Comparison of ENCODE assay signal across 8 cellular contexts in the genomic region with DNA sequence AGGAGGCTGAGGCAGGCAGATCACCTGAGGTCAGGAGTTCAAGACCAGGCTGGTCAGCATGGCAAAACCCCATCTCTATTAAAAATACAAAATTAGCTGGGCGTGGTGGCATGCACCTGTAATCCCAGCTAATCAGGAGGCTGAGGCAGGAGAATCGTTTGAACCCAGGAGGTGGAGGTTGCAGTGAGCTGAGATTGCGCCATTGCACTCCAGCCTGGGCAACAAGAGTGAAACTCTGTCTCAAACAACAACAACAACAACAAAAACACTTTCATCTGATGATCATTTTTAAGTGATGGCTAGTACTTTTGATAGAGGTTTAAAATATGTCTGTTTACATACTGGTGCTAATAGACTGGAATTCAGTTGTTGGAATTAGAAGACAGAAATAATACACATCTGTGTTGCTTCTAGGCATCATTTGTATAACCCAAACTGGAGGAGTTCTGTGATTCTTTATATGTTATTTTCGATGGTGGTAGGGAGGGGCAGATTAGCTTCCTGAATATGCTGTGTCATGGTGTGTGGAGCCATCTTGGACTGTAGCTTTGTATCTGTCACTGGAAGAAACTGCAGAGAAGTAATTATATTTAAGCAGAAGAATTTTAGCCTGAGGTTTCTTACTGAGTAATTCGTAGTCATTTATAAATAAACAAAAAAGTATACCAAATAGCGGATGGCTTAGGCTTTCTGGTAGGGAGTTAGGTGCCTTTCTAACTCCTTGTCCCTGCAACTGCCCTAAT. TPM values are rescaled to one million over a fixed set of nuclear protein-coding genes. Genes with fewer than 3 reads are reported as not detected.
A peak's percentile ranks its signal among the peaks of the same experiment; 100 is the strongest.
DNase-seq lines count a peak whose midpoint lies in the region; ATAC-seq and TF ChIP-seq lines count a peak whose summit lies in the region.
"Not testable (repeated sequence)": the region's sequence is repeated elsewhere in the genome, so short reads cannot be mapped to it uniquely, and the experiment has no call there.

No MANE protein-coding gene starts in this region.

- not testable (repeated sequence) for ATAC-seq in activated CD8-positive, alpha-beta memory T cell treated with anti-CD3 and anti-CD28 coated beads, Interleukin-2, amount 10 ng/mL, durations not matched to agents 7 days and 5 days; foreskin keratinocyte; stimulated activated memory B cell treated with anti-CD40 and anti-IgM and Interleukin-4, amounts not matched to agents 10 μg/mL and 1 μg/mL and 100 μg/mL, for 72 hours

- intact Hi-C loops in PC-9 (cut with micrococcal nuclease; ENCODE audit: unreplicated experiment), result not testable (repeated sequence)

- not testable (repeated sequence) for BruUV-seq in PC-9 (replicated peaks; lab: Mats Ljungman, UMichigan)

- peaks cover 26% of the 10 kb centered on the region for H3K4me1 Mint-ChIP-seq in activated CD8-positive, alpha-beta memory T cell treated with anti-CD3 and anti-CD28 coated beads, Interleukin-2, amount 10 ng/mL, durations not matched to agents 7 days and 5 days
- H3K4me1 Mint-ChIP-seq in mesothelial cell of epicardium, result peaks cover 15% of the 10 kb centered on the region
- peaks cover 28% of the 10 kb centered on the region for H3K4me1 Mint-ChIP-seq in stimulated activated memory B cell treated with anti-CD40 and anti-IgM and Interleukin-4, amounts not matched to agents 10 μg/mL and 1 μg/mL and 100 μg/mL, for 72 hours

- not testable (repeated sequence) for H3K4me1 ChIP-seq in PC-9 (replicated peaks; ENCODE audit: insufficient read depth); foreskin keratinocyte

- peak overlapping the region; percentile 69 for H3K27ac Mint-ChIP-seq in activated CD8-positive, alpha-beta memory T cell treated with anti-CD3 and anti-CD28 coated beads, Interleukin-2, amount 10 ng/mL, durations not matched to agents 7 days and 5 days
- peak overlapping the region; percentile 90 for H3K27ac Mint-ChIP-seq in mesothelial cell of epicardium
- peak overlapping the region; percentile 69 for H3K27ac Mint-ChIP-seq in stimulated activated memory B cell treated with anti-CD40 and anti-IgM and Interleukin-4, amounts not matched to agents 10 μg/mL and 1 μg/mL and 100 μg/mL, for 72 hours

- DNase-seq in AG10803 (ENCODE audit: low read depth), result peak; percentile 59
- DNase-seq in HL-60 (ENCODE audit: low read depth in 1 of 2, low spot score in 1 of 2), result peak in 1 of 2 experiments; percentile 24
- not testable (repeated sequence) for DNase-seq in PC-9; activated CD8-positive, alpha-beta memory T cell treated with anti-CD3 and anti-CD28 coated beads, Interleukin-2, amount 10 ng/mL, durations not matched to agents 7 days and 5 days; foreskin keratinocyte; mesothelial cell of epicardium (ENCODE audit: low spot score in 2 of 2, unreplicated experiment in 2 of 2)
- DNase-seq in choroid plexus epithelial cell (ENCODE audit: low read depth), result peak; percentile 55

- H3K4me2 ChIP-seq in PC-9, result not testable (repeated sequence)

- H3K9me3 Mint-ChIP-seq in activated CD8-positive, alpha-beta memory T cell treated with anti-CD3 and anti-CD28 coated beads, Interleukin-2, amount 10 ng/mL, durations not matched to agents 7 days and 5 days (ENCODE audit: low read depth); mesothelial cell of epicardium; stimulated activated memory B cell treated with anti-CD40 and anti-IgM and Interleukin-4, amounts not matched to agents 10 μg/mL and 1 μg/mL and 100 μg/mL, for 72 hours: not testable (repeated sequence)

- not testable (repeated sequence) for H3K4me3 ChIP-seq in AG10803 (ENCODE audit: low read length); HL-60 (replicated peaks; ENCODE audit: insufficient read depth, low read length); PC-9; choroid plexus epithelial cell (ENCODE audit: low read depth, low read length)

- H3K36me3 ChIP-seq in PC-9 (ENCODE audit: low read depth), result not testable (repeated sequence)

- H2AFZ ChIP-seq in PC-9, result not testable (repeated sequence)

- TF ChIP-seq CTCF in AG10803 (conservative IDR thresholded peaks at IDR 0.05; ENCODE audit: low read length); HL-60 (IDR thresholded peaks at IDR 0.05; ENCODE audit: insufficient read depth, low read length); PC-9 (conservative IDR thresholded peaks at IDR 0.05); choroid plexus epithelial cell (conservative IDR thresholded peaks at IDR 0.05; ENCODE audit: low read depth, low read length); foreskin keratinocyte (conservative IDR thresholded peaks at IDR 0.05); mesothelial cell of epicardium (IDR thresholded peaks at IDR 0.05; ENCODE audit: unreplicated experiment): not testable (repeated sequence)

- H3K9me2 ChIP-seq in PC-9 (ENCODE audit: insufficient read depth), result not testable (repeated sequence)

- not testable (repeated sequence) for H3K27me3 Mint-ChIP-seq in activated CD8-positive, alpha-beta memory T cell treated with anti-CD3 and anti-CD28 coated beads, Interleukin-2, amount 10 ng/mL, durations not matched to agents 7 days and 5 days; mesothelial cell of epicardium (ENCODE audit: low read depth); stimulated activated memory B cell treated with anti-CD40 and anti-IgM and Interleukin-4, amounts not matched to agents 10 μg/mL and 1 μg/mL and 100 μg/mL, for 72 hours

- H3K79me2 ChIP-seq in PC-9 (ENCODE audit: low read depth), result peaks cover 100% of the 10 kb centered on the region

- peaks cover 16% of the 10 kb centered on the region for H3F3A ChIP-seq in PC-9 (ENCODE audit: insufficient read depth, low read depth)

- not testable (repeated sequence) for H3K9me3 ChIP-seq in PC-9 (ENCODE audit: insufficient read depth, low read depth)

- CTCF ChIA-PET in PC-9 (lab: Charles Lee), result not testable (repeated sequence)
- CTCF ChIA-PET in activated CD8-positive, alpha-beta memory T cell treated with anti-CD3 and anti-CD28 coated beads, Interleukin-2, amount 10 ng/mL, durations not matched to agents 7 days and 5 days (lab: Charles Lee), result interaction anchor here (2.5 kb wide), 1 partner anchor 77 kb away, joined by 6 read pairs; no protein-coding TSS in a partner anchor

- not testable (repeated sequence) for H3K27me3 ChIP-seq in HL-60 (ENCODE audit: insufficient read depth, poor library complexity, severe bottlenecking); PC-9 (ENCODE audit: insufficient read depth, low read depth); foreskin keratinocyte

- H4K20me1 ChIP-seq in PC-9 (ENCODE audit: insufficient read depth), result not testable (repeated sequence)

- POLR2A ChIA-PET in PC-9 (lab: Charles Lee; ENCODE audit: unreplicated experiment), result not testable (repeated sequence)

- H3K4me3 Mint-ChIP-seq in activated CD8-positive, alpha-beta memory T cell treated with anti-CD3 and anti-CD28 coated beads, Interleukin-2, amount 10 ng/mL, durations not matched to agents 7 days and 5 days; mesothelial cell of epicardium; stimulated activated memory B cell treated with anti-CD40 and anti-IgM and Interleukin-4, amounts not matched to agents 10 μg/mL and 1 μg/mL and 100 μg/mL, for 72 hours: not testable (repeated sequence)

- H3K36me3 Mint-ChIP-seq in activated CD8-positive, alpha-beta memory T cell treated with anti-CD3 and anti-CD28 coated beads, Interleukin-2, amount 10 ng/mL, durations not matched to agents 7 days and 5 days, result peaks cover 32% of the 10 kb centered on the region
- peaks cover 11% of the 10 kb centered on the region for H3K36me3 Mint-ChIP-seq in mesothelial cell of epicardium
- peaks cover 22% of the 10 kb centered on the region for H3K36me3 Mint-ChIP-seq in stimulated activated memory B cell treated with anti-CD40 and anti-IgM and Interleukin-4, amounts not matched to agents 10 μg/mL and 1 μg/mL and 100 μg/mL, for 72 hours

- H3K27ac ChIP-seq in HL-60 (replicated peaks) (peak overlapping the region; percentile 50), PC-9 (peak overlapping the region; percentile 67), foreskin keratinocyte (peak overlapping the region; percentile 6)

RNA-seq across cellular contexts. Expression of gene SPEN, which starts 45.5 kb away (rescaled TPM):
- total RNA-seq in PC-9 (2021) (44.9 and 46.8 TPM in 2 replicates), foreskin keratinocyte (49.0 and 51.6 TPM in 2 replicates), mesothelial cell of epicardium (74.5 to 88.0 TPM (median 82.1 TPM) in 3 replicates)
- 10 to 100 TPM; 74.6 to 75.5 TPM for total RNA-seq in activated CD8-positive, alpha-beta memory T cell treated with anti-CD3 and anti-CD28 coated beads, Interleukin-2, amount 10 ng/mL, durations not matched to agents 7 days and 5 days
- polyA plus RNA-seq in foreskin keratinocyte, result 14.1 and 16.8 TPM in 2 replicates

Comparison
In these comparisons a context has a peak if more than half of its experiments do, and no peak if none do; other contexts are left out.
1. H3K27ac ChIP-seq: peak in every context shown above with its lines; median percentile 67 in PC-9; 50 in HL-60; 6 in foreskin keratinocyte.